ENCODE assay signal across 5 cellular contexts in the genomic region with DNA sequence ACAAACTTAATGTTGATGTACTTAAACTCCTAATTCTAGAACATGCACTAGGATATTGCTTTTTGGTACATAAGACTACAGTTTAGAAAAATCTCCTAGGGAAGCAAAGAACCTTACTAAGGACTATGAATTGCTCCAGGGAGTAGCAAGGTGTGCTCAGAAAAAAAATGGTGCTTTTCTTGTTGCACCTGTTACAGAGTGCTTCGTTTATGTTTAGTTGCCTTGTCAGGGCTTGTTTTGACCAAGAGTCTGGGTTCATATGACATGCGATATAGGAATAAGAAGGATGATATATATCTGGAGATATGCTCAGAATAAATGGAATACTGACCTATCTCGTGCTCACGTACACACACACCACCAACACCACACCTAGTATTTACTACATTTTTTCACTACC.
"Had no signal": no experiment of that assay in that cellular context is flagged by ENCODE, and none has a peak within 500 bp of the region (broad histone marks: within the 10 kb centered on the region; RNA-seq: fewer than 3 reads in every experiment).

No MANE protein-coding gene starts in this region.

- H3K9me3 Mint-ChIP-seq: GM23338 had no signal

- DNase-seq: H9, HCEC 1CT, IMR-90 had no signal

- H3K27ac Mint-ChIP-seq: GM23338, H9 had no signal

- H3K4me3 Mint-ChIP-seq: GM23338, H9 had no signal

- ATAC-seq: GM23338, K562 had no signal
